ENCODE assay signal across 18 cellular contexts in genomic region chr4:157582141-157582540, GRCh38.
DNase-seq lines count a peak whose midpoint lies in the region; ATAC-seq and TF ChIP-seq lines count a peak whose summit lies in the region.
"Had no signal": no experiment of that assay in that cellular context is flagged by ENCODE, and none has a peak within 500 bp of the region (broad histone marks: within the 10 kb centered on the region; RNA-seq: fewer than 3 reads in every experiment).

No MANE protein-coding gene starts in this region.

- no peaks in the 10 kb centered on the region for H3K4me1 Mint-ChIP-seq in GM23338
- H3K4me1 Mint-ChIP-seq: CD14-positive monocyte; CD8-positive, alpha-beta memory T cell had no signal

- H3K4me1 ChIP-seq in GM23338 (ENCODE audit: insufficient read depth) = no peaks in the 10 kb centered on the region
- H3K4me1 ChIP-seq: BLaER1 treated with 17β-estradiol and CSF1 and Interleukin-3, amounts not matched to agents 10 nM and 100 nM had no signal

- no peaks in the 10 kb centered on the region for H3K36me3 ChIP-seq in GM23338 (ENCODE audit: insufficient read depth)
- H3K36me3 ChIP-seq: BE2C; BLaER1 treated with 17β-estradiol and CSF1 and Interleukin-3, amounts not matched to agents 10 nM and 100 nM had no signal

- peak; percentile 39 for DNase-seq in NCI-H1048 (lab: John Stamatoyannopoulos, UW)
- DNase-seq in SK-MEL-5 (ENCODE audit: low read depth, low spot score) = peak; percentile 7
- DNase-seq in middle frontal gyrus (ENCODE audit: extremely low spot score, low spot score) = peak; percentile 42
- no peak for DNase-seq in NCI-H82 treated with DMSO at 0.1 percent for 48 hours (lab: John Stamatoyannopoulos, UW; ENCODE audit: unreplicated experiment)
- no peak for DNase-seq in GM23338 (ENCODE audit: low spot score)
- DNase-seq: BE2C; Calu3; CD4-positive, alpha-beta T cell; CD8-positive, alpha-beta memory T cell; COR-L47; DMS53; DMS79 treated with DMSO at 0.1 percent for 48 hours; GF-D8; H7; HCEC 1CT had no signal

- H3K27ac Mint-ChIP-seq in GM23338 = no peak overlapping the region
- H3K27ac Mint-ChIP-seq: CD14-positive monocyte; CD4-positive, alpha-beta T cell; CD8-positive, alpha-beta memory T cell had no signal

- TF ChIP-seq CTCF in GM23338 (conservative IDR thresholded peaks at IDR 0.05; ENCODE audit: low read depth in 2 of 2) = no peak

- no peaks in the 10 kb centered on the region for H3K36me3 Mint-ChIP-seq in GM23338 (ENCODE audit: low read depth)
- H3K36me3 Mint-ChIP-seq: CD14-positive monocyte; CD8-positive, alpha-beta memory T cell had no signal

- peaks cover 2% of the 10 kb centered on the region; the same call in 1 of the 3 replicates for H3K9me3 Mint-ChIP-seq in GM23338

- no peak overlapping the region for H3K4me2 ChIP-seq in GM23338
- H3K4me2 ChIP-seq: BLaER1 treated with 17β-estradiol and CSF1 and Interleukin-3, amounts not matched to agents 10 nM and 100 nM had no signal

- ATAC-seq in GM21576 (IDR thresholded peaks at IDR 0.05; ENCODE audit: unreplicated experiment) = no peak
- ATAC-seq in GM23338 = no peak

- no peaks in the 10 kb centered on the region for H3K27me3 ChIP-seq in GM23338 (ENCODE audit: insufficient read depth)
- H3K27me3 ChIP-seq: BE2C; BLaER1 treated with 17β-estradiol and CSF1 and Interleukin-3, amounts not matched to agents 10 nM and 100 nM had no signal

- H3F3A ChIP-seq in GM23338 (replicated peaks; ENCODE audit: low read depth) = no peaks in the 10 kb centered on the region

- no peak overlapping the region for H2AFZ ChIP-seq in GM23338

- H3K27ac ChIP-seq in GM23338 (ENCODE audit: low read depth) = no peak overlapping the region
- H3K27ac ChIP-seq: BLaER1 treated with 17β-estradiol and CSF1 and Interleukin-3, amounts not matched to agents 10 nM and 100 nM had no signal

- peaks cover 3% of the 10 kb centered on the region for H3K27me3 Mint-ChIP-seq in GM23338 (ENCODE audit: insufficient read depth, low read depth, poor library complexity)
- H3K27me3 Mint-ChIP-seq: CD4-positive, alpha-beta T cell; CD8-positive, alpha-beta memory T cell had no signal

- H4K20me1 ChIP-seq in GM23338 (replicated peaks; ENCODE audit: insufficient read depth) = no peaks in the 10 kb centered on the region
- H4K20me1 ChIP-seq: BLaER1 treated with 17β-estradiol and CSF1 and Interleukin-3, amounts not matched to agents 10 nM and 100 nM had no signal

- in situ Hi-C loops in SK-MEL-5 (cut with HindIII; ENCODE audit: low pct_unique_long_range_greater_than_20kb, low sequenced_read_pairs) = no loop called here

- H3K4me3 Mint-ChIP-seq in GM23338 = no peak overlapping the region
- H3K4me3 Mint-ChIP-seq: CD14-positive monocyte; CD4-positive, alpha-beta T cell; CD8-positive, alpha-beta memory T cell had no signal

- 0 out of 2 replicates have a peak, but pooled peaks cover 3% of the 10 kb centered on the region for H3K9me2 ChIP-seq in GM23338 (ENCODE audit: insufficient read depth)

- H3K4me3 ChIP-seq in GM23338 = no peak overlapping the region
- H3K4me3 ChIP-seq: BLaER1 treated with 17β-estradiol and CSF1 and Interleukin-3, amounts not matched to agents 10 nM and 100 nM had no signal

- no peaks in the 10 kb centered on the region for H3K79me2 ChIP-seq in GM23338 (replicated peaks; ENCODE audit: insufficient read depth)

TF ChIP-seq in GM23338, 12 proteins besides CTCF, POLR2A, EP300 and RAD21 (continues in another document):
- no peak for TF ChIP-seq REST (IDR thresholded peaks at IDR 0.05; ENCODE audit: unreplicated experiment)
- no peak for TF ChIP-seq POLR2AphosphoS5 (IDR thresholded peaks at IDR 0.05; ENCODE audit: low read depth)
- TF ChIP-seq EZH2 (IDR thresholded peaks at IDR 0.05; ENCODE audit: low read depth, unreplicated experiment) = no peak
- TF ChIP-seq NANOG (IDR thresholded peaks at IDR 0.05; ENCODE audit: borderline replicate concordance) = no peak
- TF ChIP-seq ETS1 (IDR thresholded peaks at IDR 0.05) = no peak
- no peak for TF ChIP-seq JUNB (IDR thresholded peaks at IDR 0.05; ENCODE audit: unreplicated experiment)
- TF ChIP-seq ZNF114 (CRISPR knock-in tag; IDR thresholded peaks at IDR 0.05) = no peak

Comparison
In these comparisons a context has a peak if more than half of its experiments do, and no peak if none do; other contexts are left out.
1. DNase-seq: peak in NCI-H1048 (single experiment), SK-MEL-5 (single experiment) and middle frontal gyrus (single experiment); none in NCI-H82 treated with DMSO at 0.1 percent for 48 hours (single experiment) and GM23338 (single experiment).